Comparison of ENCODE assay signal across 8 cellular contexts in genomic region chr2:200509227-200509607, GRCh38. TPM values are rescaled to one million over a fixed set of nuclear protein-coding genes. Genes with fewer than 3 reads are reported as not detected.
DNase-seq lines count a peak whose midpoint lies in the region; ATAC-seq and TF ChIP-seq lines count a peak whose summit lies in the region.

No MANE protein-coding gene starts in this region.

- WGBS in right lobe of liver (ENCODE audit: insufficient coverage, low coverage, low lambda C conversion rate, missing lambda C conversion rate): 26% methylated on average over 7 of the region's 8 CpGs
- whole genome bisulfite sequencing in tibial nerve, 2 donors: 21 to 23% methylated on average over 8 of the region's 8 CpGs

- H3K4me3 ChIP-seq in right lobe of liver (peak overlapping the region; percentile 58 to 86 (median 83)), tibial nerve (peak overlapping the region; percentile 76 to 95 (median 88))

- H3K9me3 ChIP-seq in right lobe of liver: no peaks in the 10 kb centered on the region
- H3K9me3 ChIP-seq in tibial nerve: no peaks in the 10 kb centered on the region

- no peaks in the 10 kb centered on the region for H3K9me3 Mint-ChIP-seq in chondrocyte (ENCODE audit: low read depth)

- DNase-seq in stimulated activated CD4-positive, alpha-beta T cell treated with anti-CD3 and anti-CD28 coated beads, Interleukin-4, amount 100 ng/mL, for 24 hours: peak; percentile 6
- DNase-seq in stimulated activated CD4-positive, alpha-beta T cell treated with anti-CD3 and anti-CD28 coated beads, Interleukin-2, amount 100 ng/mL, for 48 hours: no peak
- peak; percentile 14 for DNase-seq in NCI-H69 (lab: John Stamatoyannopoulos, UW)
- DNase-seq in chondrocyte (ENCODE audit: low spot score): no peak
- DNase-seq in right lobe of liver: no peak
- DNase-seq in tibial nerve (ENCODE audit: low spot score in 2 of 2): no peak
- no peak for DNase-seq in NCI-H1105 treated with DMSO at 0.1 percent for 48 hours (lab: John Stamatoyannopoulos, UW)
- no peak for DNase-seq in NCI-H2107 (lab: John Stamatoyannopoulos, UW)

- peak overlapping the region; percentile 72 for H3K27ac Mint-ChIP-seq in chondrocyte (ENCODE audit: unreplicated experiment)

- peak overlapping the region; percentile 74 for H3K4me3 Mint-ChIP-seq in chondrocyte (ENCODE audit: unreplicated experiment)

- TF ChIP-seq EP300 in tibial nerve (IDR thresholded peaks at IDR 0.05): no peak

- TF ChIP-seq POLR2A in right lobe of liver (IDR thresholded peaks at IDR 0.05) (no peak), tibial nerve (IDR thresholded peaks at IDR 0.05) (no peak)

- H3K27me3 Mint-ChIP-seq in chondrocyte (ENCODE audit: low read depth): no peaks in the 10 kb centered on the region

- H3K27ac ChIP-seq in right lobe of liver: peak overlapping the region; percentile 59 to 80 (median 63)
- peak overlapping the region; percentile 79 to 92 (median 87) for H3K27ac ChIP-seq in tibial nerve

- no peaks in the 10 kb centered on the region for H3K36me3 ChIP-seq in right lobe of liver
- peaks cover 0 to 6% (median 0%) of the 10 kb centered on the region in 3 donors for H3K36me3 ChIP-seq in tibial nerve

- peak in 2 of 4 donors; percentile 5 to 6 for ATAC-seq in right lobe of liver

- H3K36me3 Mint-ChIP-seq in chondrocyte (ENCODE audit: low read depth): no peaks in the 10 kb centered on the region

- peaks cover 13% of the 10 kb centered on the region for H3K4me1 Mint-ChIP-seq in chondrocyte (ENCODE audit: low read depth)

- H3K27me3 ChIP-seq in right lobe of liver (no peaks in the 10 kb centered on the region), tibial nerve (peaks cover 0 to 4% of the 10 kb centered on the region in 2 donors)

- intact Hi-C loops in right lobe of liver (cut with DNase I): no loop called here

- H3K4me1 ChIP-seq in right lobe of liver (no peaks in the 10 kb centered on the region), tibial nerve (peaks cover 0 to 15% (median 9%) of the 10 kb centered on the region in 4 donors)

- TF ChIP-seq CTCF in chondrocyte (IDR thresholded peaks at IDR 0.05) (no peak), right lobe of liver (IDR thresholded peaks at IDR 0.05) (no peak), tibial nerve (IDR thresholded peaks at IDR 0.05) (no peak)

RNA-seq across cellular contexts. Expression of gene KCTD18, which starts 0.7 kb away (rescaled TPM):
- 17.3 to 18.9 TPM (median 17.6 TPM) in 3 replicates for total RNA-seq in chondrocyte
- total RNA-seq in right lobe of liver: 10 to 100 TPM in 1 of 6 experiments, 1 to 10 TPM in 5; 6.2 to 16.7 (median 7.3) TPM
- total RNA-seq in tibial nerve: 10 to 100 TPM; 20.1 to 38.2 (median 24.5) TPM

RNA-seq across cellular contexts. Expression of gene SGO2, which starts 16.8 kb away (rescaled TPM):
- total RNA-seq in chondrocyte: 4.9 to 6.6 TPM (median 5.7 TPM) in 3 replicates
- total RNA-seq in right lobe of liver: 1 to 10 TPM in 2 of 6 experiments, under 1 TPM in 4; 0.37 to 1.8 (median 0.92) TPM
- 1 to 10 TPM; 1.5 to 6.3 (median 4.5) TPM for total RNA-seq in tibial nerve

Comparison
In these comparisons a context has a peak if more than half of its experiments do, and no peak if none do; other contexts are left out.
1. DNase-seq: peak in stimulated activated CD4-positive, alpha-beta T cell treated with anti-CD3 and anti-CD28 coated beads, Interleukin-4, amount 100 ng/mL, for 24 hours (single experiment) and NCI-H69 (single experiment); none in stimulated activated CD4-positive, alpha-beta T cell treated with anti-CD3 and anti-CD28 coated beads, Interleukin-2, amount 100 ng/mL, for 48 hours (0 of 2), chondrocyte (single experiment), right lobe of liver (0 of 3), tibial nerve (0 of 2), NCI-H1105 treated with DMSO at 0.1 percent for 48 hours (single experiment) and NCI-H2107 (single experiment).